ENCODE assay signal across 8 cellular contexts in the genomic region with DNA sequence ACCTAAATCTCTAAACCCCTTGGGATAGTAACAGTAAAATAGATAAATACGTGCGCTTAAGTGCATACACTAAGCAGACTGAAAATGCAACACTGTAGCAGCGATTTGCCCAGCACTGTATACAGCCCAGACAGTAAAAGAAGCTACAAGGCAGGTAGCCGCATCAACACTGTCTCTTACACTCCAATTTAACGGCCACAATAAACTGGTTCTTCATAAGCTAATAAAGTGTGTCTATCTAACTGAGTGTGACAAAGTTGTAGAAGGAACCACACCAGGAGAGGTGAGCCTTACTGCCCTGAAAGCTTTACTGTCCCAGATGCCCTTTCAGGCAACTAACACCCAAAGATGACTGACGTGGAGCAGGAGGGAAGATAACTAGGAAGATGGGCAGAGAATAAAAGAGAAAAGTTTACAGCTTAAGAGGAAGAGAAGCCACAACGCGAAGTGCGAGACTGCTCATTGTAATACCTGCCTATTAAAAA. TPM values are rescaled to one million over a fixed set of nuclear protein-coding genes. Genes with fewer than 3 reads are reported as not detected.
DNase-seq lines count a peak whose midpoint lies in the region; ATAC-seq, FAIRE-seq and TF ChIP-seq lines count a peak whose summit lies in the region.

No MANE protein-coding gene starts in this region.

- TF ChIP-seq CTCF in activated B cell treated with CpG ODN at 0.5 μM for 24 hours (IDR thresholded peaks at IDR 0.05) = no peak
- TF ChIP-seq CTCF in testis (IDR thresholded peaks at IDR 0.05) = no peak

- DNase-seq in activated CD4-positive, alpha-beta T cell treated with anti-CD3 and anti-CD28 coated beads, Interleukin-2, amount 10 ng/mL, durations not matched to agents 24 days and 14 days = no peak
- no peak for DNase-seq in activated CD4-positive, alpha-beta T cell treated with anti-CD3 and anti-CD28 coated beads, Interleukin-2, amount 50 U/mL, for 48 hours
- DNase-seq in activated B cell treated with CpG ODN at 0.5 μM for 24 hours (no peak), testis (no peak), frontal cortex (ENCODE audit: low spot score in 2 of 2) (no peak), SIG-M5 (lab: John Stamatoyannopoulos, UW) (no peak)

- H3K4me3 Mint-ChIP-seq in activated CD4-positive, alpha-beta T cell treated with anti-CD3 and anti-CD28 coated beads, Interleukin-2, amount 10 ng/mL, durations not matched to agents 24 days and 14 days = peak overlapping the region; percentile 94
- peak overlapping the region; percentile 97 for H3K4me3 Mint-ChIP-seq in activated B cell treated with CpG ODN at 0.5 μM for 24 hours

- H3K4me1 Mint-ChIP-seq in activated CD4-positive, alpha-beta T cell treated with anti-CD3 and anti-CD28 coated beads, Interleukin-2, amount 10 ng/mL, durations not matched to agents 24 days and 14 days = peaks cover 28% of the 10 kb centered on the region
- peaks cover 43% of the 10 kb centered on the region for H3K4me1 Mint-ChIP-seq in activated B cell treated with CpG ODN at 0.5 μM for 24 hours

- H3K36me3 ChIP-seq in iPS-20b (ENCODE audit: insufficient read depth, low read depth, low read length) (no peaks in the 10 kb centered on the region), testis (ENCODE audit: low read depth, missing control alignments) (no peaks in the 10 kb centered on the region)

- H3K27me3 ChIP-seq in iPS-20b (ENCODE audit: insufficient read depth, low read length) (no peaks in the 10 kb centered on the region), testis (no peaks in the 10 kb centered on the region)

- H3K9me3 Mint-ChIP-seq in activated CD4-positive, alpha-beta T cell treated with anti-CD3 and anti-CD28 coated beads, Interleukin-2, amount 10 ng/mL, durations not matched to agents 24 days and 14 days = no peaks in the 10 kb centered on the region
- H3K9me3 Mint-ChIP-seq in activated B cell treated with CpG ODN at 0.5 μM for 24 hours = no peaks in the 10 kb centered on the region

- CTCF ChIA-PET in activated B cell treated with CpG ODN at 0.5 μM for 24 hours (lab: Charles Lee) = interaction anchor here (0.6 to 1.2 kb wide), 2 partner anchors 16 to 104 kb away, joined by 3 read pairs; no protein-coding TSS in a partner anchor

- peak overlapping the region; percentile 95 for H3K27ac Mint-ChIP-seq in activated CD4-positive, alpha-beta T cell treated with anti-CD3 and anti-CD28 coated beads, Interleukin-2, amount 10 ng/mL, durations not matched to agents 24 days and 14 days
- peak overlapping the region; percentile 87 for H3K27ac Mint-ChIP-seq in activated B cell treated with CpG ODN at 0.5 μM for 24 hours

- ATAC-seq in activated B cell treated with CpG ODN at 0.5 μM for 24 hours (ENCODE audit: low read depth) (no peak), GM19397 (IDR thresholded peaks at IDR 0.05; ENCODE audit: unreplicated experiment) (no peak)

- intact Hi-C loops in activated CD4-positive, alpha-beta T cell treated with anti-CD3 and anti-CD28 coated beads, Interleukin-2, amount 10 ng/mL, durations not matched to agents 24 days and 14 days (cut with micrococcal nuclease) = no loop called here
- intact Hi-C loops in activated B cell treated with CpG ODN at 0.5 μM for 24 hours (cut with micrococcal nuclease) = loop anchor here (5.0 kb wide), 1 partner anchor 77 kb away; no protein-coding TSS in a partner anchor
- intact Hi-C loops in testis (cut with DNase I; ENCODE audit: low total_unique reads) = no loop called here

- WGBS in testis, 2 donors = 8 to 17% methylated on average over 9 of the region's 9 CpGs

- POLR2A ChIA-PET in activated B cell treated with CpG ODN at 0.5 μM for 24 hours (lab: Charles Lee) = interaction anchor here (1.1 to 6.1 kb wide), 3 partner anchors 16 to 104 kb away, joined by 3 to 51 read pairs (median 3); partner anchors contain the start of gene KIAA0513

- H3K27me3 Mint-ChIP-seq in activated CD4-positive, alpha-beta T cell treated with anti-CD3 and anti-CD28 coated beads, Interleukin-2, amount 10 ng/mL, durations not matched to agents 24 days and 14 days = peaks cover 4% of the 10 kb centered on the region
- peaks cover 9% of the 10 kb centered on the region for H3K27me3 Mint-ChIP-seq in activated B cell treated with CpG ODN at 0.5 μM for 24 hours

- peak overlapping the region; percentile 89 for H3K9ac ChIP-seq in iPS-20b (ENCODE audit: low read depth, low read length)

- H3K9me3 ChIP-seq in iPS-20b (ENCODE audit: insufficient read depth, low read depth, low read length) (no peaks in the 10 kb centered on the region), testis (no peaks in the 10 kb centered on the region)

- H3K4me3 ChIP-seq in iPS-20b (ENCODE audit: low read length) (peak overlapping the region; percentile 91), testis (peak overlapping the region; percentile 86 to 94)

- H3K4me1 ChIP-seq in iPS-20b (ENCODE audit: insufficient read depth, low read length) (no peaks in the 10 kb centered on the region), testis (peaks cover 16% of the 10 kb centered on the region)

- H3K27ac ChIP-seq in iPS-20b (ENCODE audit: low read length) (no peak overlapping the region), testis (peak overlapping the region; percentile 98 to 99)

- FAIRE-seq in frontal cortex (lab: Jason Lieb, UNC) = no peak

- H3K36me3 Mint-ChIP-seq in activated CD4-positive, alpha-beta T cell treated with anti-CD3 and anti-CD28 coated beads, Interleukin-2, amount 10 ng/mL, durations not matched to agents 24 days and 14 days (ENCODE audit: low read depth) = peaks cover 12% of the 10 kb centered on the region
- peaks cover 18% of the 10 kb centered on the region for H3K36me3 Mint-ChIP-seq in activated B cell treated with CpG ODN at 0.5 μM for 24 hours (ENCODE audit: low read depth)

- no peak for TF ChIP-seq POLR2A in testis (IDR thresholded peaks at IDR 0.05)

RNA-seq across cellular contexts. Expression of gene ZDHHC7, which starts 0.8 kb away (rescaled TPM):
- total RNA-seq in activated CD4-positive, alpha-beta T cell treated with anti-CD3 and anti-CD28 coated beads, Interleukin-2, amount 10 ng/mL, durations not matched to agents 24 days and 14 days = 28.9 and 30.8 TPM in 2 replicates
- total RNA-seq in activated B cell treated with CpG ODN at 0.5 μM for 24 hours = 24.4 and 26.9 TPM in 2 replicates
- total RNA-seq in testis = 10 to 100 TPM; 35.0 to 42.7 TPM
- 29.4 TPM for polyA plus RNA-seq in testis (ENCODE audit: insufficient read depth, low read depth, low replicate concordance)
- 19.6 TPM for total RNA-seq in frontal cortex

RNA-seq across cellular contexts. Expression of gene KIAA0513, which starts 17.1 kb away (rescaled TPM):
- total RNA-seq in activated CD4-positive, alpha-beta T cell treated with anti-CD3 and anti-CD28 coated beads, Interleukin-2, amount 10 ng/mL, durations not matched to agents 24 days and 14 days = 10.6 and 12.1 TPM in 2 replicates
- 0.62 and 1.1 TPM in 2 replicates for total RNA-seq in activated B cell treated with CpG ODN at 0.5 μM for 24 hours
- total RNA-seq in testis = 10 to 100 TPM; 18.4 to 18.7 TPM
- 9.8 TPM for polyA plus RNA-seq in testis (ENCODE audit: insufficient read depth, low read depth, low replicate concordance)
- 55.8 TPM for total RNA-seq in frontal cortex
